9 cellular contexts compared by ENCODE assay signal in genomic region chr2:178241852-178242551, GRCh38. TPM values are rescaled to one million over a fixed set of nuclear protein-coding genes. Genes with fewer than 3 reads are reported as not detected.
A peak's percentile ranks its signal among the peaks of the same experiment; 100 is the strongest.
DNase-seq lines count a peak whose midpoint lies in the region; ATAC-seq, FAIRE-seq and TF ChIP-seq lines count a peak whose summit lies in the region.
"Had no signal": no experiment of that assay in that cellular context is flagged by ENCODE, and none has a peak within 500 bp of the region (broad histone marks: within the 10 kb centered on the region; RNA-seq: fewer than 3 reads in every experiment).

No MANE protein-coding gene starts in this region.

- H3K9me3 ChIP-seq in adrenal gland (replicated peaks in 1 of 3) (no peaks in the 10 kb centered on the region), right cardiac atrium (ENCODE audit: control insufficient read depth, low read length) (no peaks in the 10 kb centered on the region), smooth muscle cell (replicated peaks; ENCODE audit: low read depth) (no peaks in the 10 kb centered on the region)
- H3K9me3 ChIP-seq: BLaER1 treated with 17β-estradiol and CSF1 and Interleukin-3, amounts not matched to agents 10 nM and 100 nM had no signal

- CTCF ChIA-PET in activated CD4-positive, alpha-beta T cell treated with anti-CD3 and anti-CD28 coated beads for 36 hours (lab: Charles Lee) = no interaction called here

- H3K9ac ChIP-seq in smooth muscle cell (ENCODE audit: low read depth) = no peak overlapping the region
- H3K9ac ChIP-seq: BLaER1 treated with 17β-estradiol and CSF1 and Interleukin-3, amounts not matched to agents 10 nM and 100 nM had no signal

- no peak overlapping the region for H3K4me3 Mint-ChIP-seq in activated CD4-positive, alpha-beta T cell treated with anti-CD3 and anti-CD28 coated beads for 36 hours

- H3K4me2 ChIP-seq in smooth muscle cell = peak overlapping the region; percentile 33

- FAIRE-seq in GM12892 (lab: Jason Lieb, UNC) = no peak

- no peak overlapping the region for H3K27ac Mint-ChIP-seq in activated CD4-positive, alpha-beta T cell treated with anti-CD3 and anti-CD28 coated beads for 36 hours

- H4K20me1 ChIP-seq in smooth muscle cell (ENCODE audit: low read depth) = no peaks in the 10 kb centered on the region
- H4K20me1 ChIP-seq: BLaER1 treated with 17β-estradiol and CSF1 and Interleukin-3, amounts not matched to agents 10 nM and 100 nM had no signal

- H3K4me1 ChIP-seq in adrenal gland (replicated peaks in 1 of 2) (no peaks in the 10 kb centered on the region), right cardiac atrium (ENCODE audit: control insufficient read depth, insufficient read depth, low read length) (peaks cover 3% of the 10 kb centered on the region), smooth muscle cell (ENCODE audit: low read depth) (no peaks in the 10 kb centered on the region)

- H3K4me3 ChIP-seq in adrenal gland (no peak overlapping the region), right cardiac atrium (ENCODE audit: low read length) (no peak overlapping the region), smooth muscle cell (no peak overlapping the region)
- H3K4me3 ChIP-seq: BLaER1 treated with 17β-estradiol and CSF1 and Interleukin-3, amounts not matched to agents 10 nM and 100 nM had no signal

- peak overlapping the region; percentile 39 for H2AFZ ChIP-seq in smooth muscle cell (ENCODE audit: low read depth)

- no peak for DNase-seq in activated CD4-positive, alpha-beta T cell treated with anti-CD3 and anti-CD28 coated beads for 36 hours
- DNase-seq in activated CD4-positive, alpha-beta T cell treated with anti-CD3 and anti-CD28 coated beads, Interleukin-2, amount 50 U/mL, for 48 hours = no peak
- peak; percentile 44 to 69 (median 62) for DNase-seq in adrenal gland
- DNase-seq in right cardiac atrium = peak in 2 of 3 donors; percentile 32 to 61
- no peak for DNase-seq in smooth muscle cell (lab: John Stamatoyannopoulos, UW; ENCODE audit: unreplicated experiment)
- no peak for DNase-seq in 8988T
- DNase-seq in GM12892 (ENCODE audit: insufficient read length) = no peak

- no peaks in the 10 kb centered on the region for H3F3A ChIP-seq in smooth muscle cell (ENCODE audit: low read depth)

- TF ChIP-seq POLR2A in adrenal gland (IDR thresholded peaks at IDR 0.05) (no peak), GM12892 (IDR thresholded peaks at IDR 0.05; ENCODE audit: low read depth, low read length) (no peak)

- intact Hi-C loops in activated CD4-positive, alpha-beta T cell treated with anti-CD3 and anti-CD28 coated beads for 36 hours (cut with DNase I, micrococcal nuclease) = no loop called here
- intact Hi-C loops in adrenal gland (cut with DNase I) = no loop called here
- intact Hi-C loops in right cardiac atrium (cut with DNase I) = no loop called here

- no peaks in the 10 kb centered on the region for H3K79me2 ChIP-seq in smooth muscle cell (ENCODE audit: low read depth)

- no peak for TF ChIP-seq CTCF in adrenal gland (IDR thresholded peaks at IDR 0.05)
- TF ChIP-seq CTCF in smooth muscle cell (IDR thresholded peaks at IDR 0.05; ENCODE audit: borderline replicate concordance, insufficient read depth, poor library complexity, severe bottlenecking) = no peak

- WGBS in adrenal gland, 4 donors = 38 to 42% (median 40%) methylated on average over 5 of the region's 5 CpGs
- 33% methylated on average over 5 of the region's 5 CpGs for whole genome bisulfite sequencing in right cardiac atrium
- 40% methylated on average over 5 of the region's 5 CpGs for WGBS in smooth muscle cell (ENCODE audit: low lambda C conversion rate)

- no peaks in the 10 kb centered on the region for H3K36me3 Mint-ChIP-seq in activated CD4-positive, alpha-beta T cell treated with anti-CD3 and anti-CD28 coated beads for 36 hours (ENCODE audit: low read depth)

- peak; percentile 23 for ATAC-seq in activated CD4-positive, alpha-beta T cell treated with anti-CD3 and anti-CD28 coated beads for 36 hours
- ATAC-seq in right cardiac atrium (peak; percentile 87 to 88), GM21717 (IDR thresholded peaks at IDR 0.05; ENCODE audit: unreplicated experiment) (no peak)

- H3K4me1 Mint-ChIP-seq in activated CD4-positive, alpha-beta T cell treated with anti-CD3 and anti-CD28 coated beads for 36 hours = no peaks in the 10 kb centered on the region

- H3K27ac ChIP-seq in adrenal gland (no peak overlapping the region), right cardiac atrium (ENCODE audit: low read length) (no peak overlapping the region), smooth muscle cell (ENCODE audit: low read depth) (peak overlapping the region; percentile 41)
- H3K27ac ChIP-seq: BLaER1 treated with 17β-estradiol and CSF1 and Interleukin-3, amounts not matched to agents 10 nM and 100 nM had no signal

- H3K9me3 Mint-ChIP-seq in activated CD4-positive, alpha-beta T cell treated with anti-CD3 and anti-CD28 coated beads for 36 hours (ENCODE audit: low read depth) = no peaks in the 10 kb centered on the region

- H3K27me3 Mint-ChIP-seq in activated CD4-positive, alpha-beta T cell treated with anti-CD3 and anti-CD28 coated beads for 36 hours = peaks cover 10% of the 10 kb centered on the region

- no peaks in the 10 kb centered on the region for H3K36me3 ChIP-seq in adrenal gland (replicated peaks in 1 of 2)
- H3K36me3 ChIP-seq in smooth muscle cell (ENCODE audit: low read depth) = no peaks in the 10 kb centered on the region
- H3K36me3 ChIP-seq: BLaER1 treated with 17β-estradiol and CSF1 and Interleukin-3, amounts not matched to agents 10 nM and 100 nM had no signal

- POLR2A ChIA-PET in activated CD4-positive, alpha-beta T cell treated with anti-CD3 and anti-CD28 coated beads for 36 hours (lab: Charles Lee) = no interaction called here

- no peaks in the 10 kb centered on the region for H3K27me3 ChIP-seq in adrenal gland
- H3K27me3 ChIP-seq in right cardiac atrium (ENCODE audit: control insufficient read depth, insufficient read depth) = no peaks in the 10 kb centered on the region
- H3K27me3 ChIP-seq in smooth muscle cell (ENCODE audit: low read depth) = no peaks in the 10 kb centered on the region
- H3K27me3 ChIP-seq: BLaER1 treated with 17β-estradiol and CSF1 and Interleukin-3, amounts not matched to agents 10 nM and 100 nM had no signal

RNA-seq across cellular contexts. Expression of gene OSBPL6, which starts 47.7 kb away (rescaled TPM):
- 1 to 10 TPM; 2.5 to 3.3 TPM for total RNA-seq in activated CD4-positive, alpha-beta T cell treated with anti-CD3 and anti-CD28 coated beads for 36 hours
- total RNA-seq in adrenal gland = 1 to 10 TPM in 2 of 8 donors, under 1 TPM in 5, not detected in 1; 0.16 to 3.1 (median 0.50) TPM
- 1 to 10 TPM in 2 of 3 donors, under 1 TPM in 1; 0.98 to 5.1 (median 1.2) TPM for polyA plus RNA-seq in adrenal gland
- 1 to 10 TPM; 6.4 to 8.2 (median 7.4) TPM for total RNA-seq in right cardiac atrium
- polyA plus RNA-seq in right cardiac atrium = 2.3 TPM
- 7.4 and 8.6 TPM in 2 replicates for total RNA-seq in smooth muscle cell
- 2.4 and 7.6 TPM in 2 replicates for polyA plus RNA-seq in smooth muscle cell
- not detected for polyA plus RNA-seq in GM12892 (2012; ENCODE audit: missing spikeins)

Comparison
In these comparisons a context has a peak if more than half of its experiments do, and no peak if none do; other contexts are left out.
1. DNase-seq: peak in adrenal gland (7 of 7) and right cardiac atrium (2 of 3); none in activated CD4-positive, alpha-beta T cell treated with anti-CD3 and anti-CD28 coated beads for 36 hours (single experiment), activated CD4-positive, alpha-beta T cell treated with anti-CD3 and anti-CD28 coated beads, Interleukin-2, amount 50 U/mL, for 48 hours (0 of 2), smooth muscle cell (single experiment), 8988T (single experiment) and GM12892 (single experiment).